8 cellular contexts compared by ENCODE assay signal in genomic region chr15:53586815-53587214, GRCh38.
A peak's percentile ranks its signal among the peaks of the same experiment; 100 is the strongest.
DNase-seq lines count a peak whose midpoint lies in the region; ATAC-seq and TF ChIP-seq lines count a peak whose summit lies in the region.

No MANE protein-coding gene starts in this region.

- POLR2A ChIA-PET in Caco-2 (lab: Charles Lee), result no interaction called here

- no peak overlapping the region for H3K27ac Mint-ChIP-seq in Caco-2 (ENCODE audit: unreplicated experiment)

- H3K9me3 Mint-ChIP-seq in Caco-2 (ENCODE audit: unreplicated experiment), result no peaks in the 10 kb centered on the region

- H3K27me3 Mint-ChIP-seq in Caco-2 (ENCODE audit: insufficient read depth, unreplicated experiment), result no peaks in the 10 kb centered on the region

- H3K27me3 ChIP-seq in Caco-2 (replicated peaks; ENCODE audit: control insufficient read depth, insufficient read depth, low read length), result no peaks in the 10 kb centered on the region

- no peak overlapping the region for H3K4me3 Mint-ChIP-seq in Caco-2 (ENCODE audit: unreplicated experiment)

- H3K4me3 ChIP-seq in Caco-2 (ENCODE audit: low read depth, low read length), result no peak overlapping the region

- peak; percentile 63 to 66 for TF ChIP-seq CTCF in Caco-2 (IDR thresholded peaks at IDR 0.05; ENCODE audit: insufficient read depth in 1 of 2, low read depth in 1 of 2, low read length in 1 of 2, severe bottlenecking in 1 of 2, unreplicated experiment in 1 of 2)

- H3K4me1 Mint-ChIP-seq in Caco-2 (ENCODE audit: low read depth, unreplicated experiment), result no peaks in the 10 kb centered on the region

- intact Hi-C loops in Caco-2 (cut with micrococcal nuclease; ENCODE audit: unreplicated experiment), result loop anchor here (2.0 to 5.0 kb wide), 2 partner anchors 202 to 795 kb away; partner anchors contain the start of gene ONECUT1

- H3K4me1 ChIP-seq in Caco-2, result no peaks in the 10 kb centered on the region

- DNase-seq in Caco-2 (peak; percentile 64 to 74), HuH-7 (ENCODE audit: low spot score) (peak; percentile 19), medulla oblongata (ENCODE audit: extremely low spot score) (peak; percentile 78), activated gamma-delta T cell (lab: John Stamatoyannopoulos, UW) (no peak), NOMO-1 (lab: John Stamatoyannopoulos, UW; ENCODE audit: unreplicated experiment in 2 of 2) (no peak)
- DNase-seq in activated CD4-positive, alpha-beta T cell treated with anti-CD3 and anti-CD28 coated beads, Interleukin-2, amount 50 U/mL, for 48 hours, result peak; percentile 17 to 26

- H3K36me3 ChIP-seq in Caco-2 (ENCODE audit: control insufficient read depth, insufficient read depth, low read length), result no peaks in the 10 kb centered on the region

- H3K9me3 ChIP-seq in Caco-2, result no peaks in the 10 kb centered on the region

- peak; percentile 49 for ATAC-seq in GM18861 (IDR thresholded peaks at IDR 0.05; ENCODE audit: unreplicated experiment)
- no peak for ATAC-seq in HG03097 (IDR thresholded peaks at IDR 0.05; ENCODE audit: low FRiP score, unreplicated experiment)

- CTCF ChIA-PET in Caco-2 (lab: Charles Lee), result no interaction called here

- no TSS peak for BruUV-seq in Caco-2 (replicated peaks; lab: Mats Ljungman, UMichigan)

- H3K36me3 Mint-ChIP-seq in Caco-2 (ENCODE audit: insufficient read depth, unreplicated experiment), result no peaks in the 10 kb centered on the region

Comparison
In these comparisons a context has a peak if more than half of its experiments do, and no peak if none do; other contexts are left out.
1. DNase-seq: peak in Caco-2 (2 of 2), HuH-7 (single experiment), activated CD4-positive, alpha-beta T cell treated with anti-CD3 and anti-CD28 coated beads, Interleukin-2, amount 50 U/mL, for 48 hours (2 of 2) and medulla oblongata (single experiment); none in activated gamma-delta T cell (single experiment) and NOMO-1 (0 of 2).